In genomic region chr1:37306461-37306860, GRCh38 we compare ENCODE assay signal across 17 cellular contexts.
A peak's percentile ranks its signal among the peaks of the same experiment; 100 is the strongest.
DNase-seq lines count a peak whose midpoint lies in the region; ATAC-seq and TF ChIP-seq lines count a peak whose summit lies in the region.
"Had no signal": no experiment of that assay in that cellular context is flagged by ENCODE, and none has a peak within 500 bp of the region (broad histone marks: within the 10 kb centered on the region; RNA-seq: fewer than 3 reads in every experiment).

No MANE protein-coding gene starts in this region.

- TF ChIP-seq CTCF in MCF 10A (IDR thresholded peaks at IDR 0.05; ENCODE audit: unreplicated experiment) = no peak
- TF ChIP-seq CTCF in mammary epithelial cell (conservative IDR thresholded peaks at IDR 0.05 in 1 of 2, IDR thresholded peaks at IDR 0.05 in 1 of 2; ENCODE audit: extremely low read depth in 1 of 2, insufficient read depth in 1 of 2, low read depth in 1 of 2, low read length in 2 of 2) = no peak
- TF ChIP-seq CTCF in fibroblast of mammary gland (conservative IDR thresholded peaks at IDR 0.05; ENCODE audit: control insufficient read depth, insufficient read depth, low read depth, low read length) = no peak
- no peak for TF ChIP-seq CTCF in prostate gland (IDR thresholded peaks at IDR 0.05)
- TF ChIP-seq CTCF in smooth muscle cell (IDR thresholded peaks at IDR 0.05; ENCODE audit: borderline replicate concordance, insufficient read depth, poor library complexity, severe bottlenecking) = no peak

- no peak for TF ChIP-seq POLR2A in prostate gland (IDR thresholded peaks at IDR 0.05)

- 50% methylated on average over 3 of the region's 4 CpGs for WGBS in mammary epithelial cell (ENCODE audit: low coverage, missing lambda C conversion rate)
- WGBS in prostate gland = 73% methylated on average over 4 of the region's 4 CpGs
- 90% methylated on average over 4 of the region's 4 CpGs for WGBS in smooth muscle cell (ENCODE audit: low lambda C conversion rate)

- DNase-seq in MCF 10A (ENCODE audit: unreplicated experiment) (peak; percentile 8), mammary epithelial cell (no peak), NCI-H446 treated with DMSO at 0.1 percent for 48 hours (lab: John Stamatoyannopoulos, UW) (peak; percentile 25), fibroblast of mammary gland (ENCODE audit: low read depth) (peak; percentile 1), prostate gland (ENCODE audit: low spot score) (peak; percentile 7), smooth muscle cell (lab: John Stamatoyannopoulos, UW; ENCODE audit: unreplicated experiment) (no peak)
- no peak for DNase-seq in activated T-cell treated with anti-CD3 and anti-CD28 coated beads, Interleukin-2, amount 50 U/mL, for 4 hours
- no peak for DNase-seq in activated CD8-positive, alpha-beta T cell treated with anti-CD3 and anti-CD28 coated beads, Interleukin-2, amount 10 ng/mL, durations not matched to agents 7 days and 5 days
- DNase-seq: DMS153, H9, NCI-H1436 treated with DMSO at 0.1 percent for 48 hours, NCI-H226, NCI-H526 treated with DMSO at 0.1 percent for 48 hours, OCI-M1, SJCRH30 had no signal

- H3K36me3 ChIP-seq in mammary epithelial cell (ENCODE audit: insufficient read depth, low read length) (no peaks in the 10 kb centered on the region), prostate gland (no peaks in the 10 kb centered on the region), smooth muscle cell (ENCODE audit: low read depth) (no peaks in the 10 kb centered on the region)
- H3K36me3 ChIP-seq: SJCRH30 had no signal

- no peak overlapping the region for H3K27ac Mint-ChIP-seq in MCF 10A (ENCODE audit: low read depth, unreplicated experiment)
- H3K27ac Mint-ChIP-seq in activated CD8-positive, alpha-beta T cell treated with anti-CD3 and anti-CD28 coated beads, Interleukin-2, amount 10 ng/mL, durations not matched to agents 7 days and 5 days = no peak overlapping the region

- no peaks in the 10 kb centered on the region for H3K27me3 ChIP-seq in mammary epithelial cell (ENCODE audit: insufficient read depth, low read length)
- H3K27me3 ChIP-seq in prostate gland (replicated peaks; ENCODE audit: insufficient read depth) = peaks cover 6% of the 10 kb centered on the region
- peaks cover 15% of the 10 kb centered on the region for H3K27me3 ChIP-seq in smooth muscle cell (ENCODE audit: low read depth)

- H3K4me2 ChIP-seq in mammary epithelial cell (ENCODE audit: insufficient read depth, low read depth, low read length) (no peak overlapping the region), smooth muscle cell (no peak overlapping the region)
- H3K4me2 ChIP-seq: A549 had no signal

- H3K9ac ChIP-seq in mammary epithelial cell (ENCODE audit: insufficient read depth, low read length) = no peak overlapping the region
- no peak overlapping the region for H3K9ac ChIP-seq in smooth muscle cell (ENCODE audit: low read depth)

- no peak overlapping the region for H3K4me3 Mint-ChIP-seq in MCF 10A (ENCODE audit: unreplicated experiment)
- H3K4me3 Mint-ChIP-seq in activated T-cell treated with anti-CD3 and anti-CD28 coated beads, Interleukin-2, amount 50 U/mL, for 4 hours = no peak overlapping the region
- no peak overlapping the region for H3K4me3 Mint-ChIP-seq in activated CD8-positive, alpha-beta T cell treated with anti-CD3 and anti-CD28 coated beads, Interleukin-2, amount 10 ng/mL, durations not matched to agents 7 days and 5 days
- H3K4me3 Mint-ChIP-seq: H9 had no signal

- H2AFZ ChIP-seq in mammary epithelial cell (ENCODE audit: low read depth, low read length) (no peak overlapping the region), smooth muscle cell (ENCODE audit: low read depth) (no peak overlapping the region)

- H4K20me1 ChIP-seq in mammary epithelial cell (ENCODE audit: insufficient read depth, low read length) (no peaks in the 10 kb centered on the region), smooth muscle cell (ENCODE audit: low read depth) (no peaks in the 10 kb centered on the region)

- H3K4me1 ChIP-seq in mammary epithelial cell (ENCODE audit: insufficient read depth, low read length) (no peaks in the 10 kb centered on the region), prostate gland (replicated peaks) (no peaks in the 10 kb centered on the region), smooth muscle cell (ENCODE audit: low read depth) (no peaks in the 10 kb centered on the region)
- H3K4me1 ChIP-seq: A549, SJCRH30 had no signal

- BruUV-seq in MCF 10A (replicated peaks; lab: Mats Ljungman, UMichigan) (no TSS peak), mammary epithelial cell (replicated peaks; lab: Mats Ljungman, UMichigan) (no TSS peak)

- H3K9me3 ChIP-seq in mammary epithelial cell (replicated peaks; ENCODE audit: insufficient read depth, low read length) (no peaks in the 10 kb centered on the region), prostate gland (no peaks in the 10 kb centered on the region), smooth muscle cell (replicated peaks; ENCODE audit: low read depth) (no peaks in the 10 kb centered on the region)
- H3K9me3 ChIP-seq: A549, SJCRH30 had no signal

- dilution Hi-C loops in mammary epithelial cell (cut with HindIII; ENCODE audit: low sequenced_read_pairs) = no loop called here

- peaks cover 26% of the 10 kb centered on the region for H3K27me3 Mint-ChIP-seq in MCF 10A (ENCODE audit: insufficient read depth, unreplicated experiment)
- peaks cover 22% of the 10 kb centered on the region for H3K27me3 Mint-ChIP-seq in activated T-cell treated with anti-CD3 and anti-CD28 coated beads, Interleukin-2, amount 50 U/mL, for 4 hours (ENCODE audit: low read depth)
- H3K27me3 Mint-ChIP-seq in activated CD8-positive, alpha-beta T cell treated with anti-CD3 and anti-CD28 coated beads, Interleukin-2, amount 10 ng/mL, durations not matched to agents 7 days and 5 days (ENCODE audit: low read depth) = peaks cover 8% of the 10 kb centered on the region

- H3K79me2 ChIP-seq in mammary epithelial cell (ENCODE audit: insufficient read depth, low read length) (no peaks in the 10 kb centered on the region), smooth muscle cell (ENCODE audit: low read depth) (no peaks in the 10 kb centered on the region)

- no peaks in the 10 kb centered on the region for H3F3A ChIP-seq in smooth muscle cell (ENCODE audit: low read depth)

- in situ Hi-C loops in mammary epithelial cell (cut with MboI; ENCODE audit: low sequenced_read_pairs in 2 of 2) = no loop called here

- H3K4me3 ChIP-seq in mammary epithelial cell (replicated peaks in 1 of 3; ENCODE audit: insufficient read depth in 1 of 3, low read depth in 2 of 3, low read length in 3 of 3) (no peak overlapping the region), fibroblast of mammary gland (ENCODE audit: control insufficient read depth, low read depth, low read length) (no peak overlapping the region), prostate gland (no peak overlapping the region), smooth muscle cell (no peak overlapping the region)
- H3K4me3 ChIP-seq: A549, SJCRH30 had no signal

- POLR2A ChIA-PET in MCF 10A (lab: Yijun Ruan, JAX) = no interaction called here
- POLR2A ChIA-PET in activated CD8-positive, alpha-beta T cell treated with anti-CD3 and anti-CD28 coated beads, Interleukin-2, amount 10 ng/mL, durations not matched to agents 7 days and 5 days (lab: Charles Lee) = no interaction called here

- H3K9me3 Mint-ChIP-seq in MCF 10A (ENCODE audit: unreplicated experiment) = no peaks in the 10 kb centered on the region
- H3K9me3 Mint-ChIP-seq in activated T-cell treated with anti-CD3 and anti-CD28 coated beads, Interleukin-2, amount 50 U/mL, for 4 hours = no peaks in the 10 kb centered on the region
- no peaks in the 10 kb centered on the region for H3K9me3 Mint-ChIP-seq in activated CD8-positive, alpha-beta T cell treated with anti-CD3 and anti-CD28 coated beads, Interleukin-2, amount 10 ng/mL, durations not matched to agents 7 days and 5 days (ENCODE audit: insufficient read depth)
- H3K9me3 Mint-ChIP-seq: H9 had no signal

- H3K4me1 Mint-ChIP-seq in MCF 10A (ENCODE audit: insufficient read depth, unreplicated experiment) = no peaks in the 10 kb centered on the region
- no peaks in the 10 kb centered on the region for H3K4me1 Mint-ChIP-seq in activated T-cell treated with anti-CD3 and anti-CD28 coated beads, Interleukin-2, amount 50 U/mL, for 4 hours (ENCODE audit: low read depth)
- no peaks in the 10 kb centered on the region for H3K4me1 Mint-ChIP-seq in activated CD8-positive, alpha-beta T cell treated with anti-CD3 and anti-CD28 coated beads, Interleukin-2, amount 10 ng/mL, durations not matched to agents 7 days and 5 days (ENCODE audit: low read depth)

- H3K36me3 Mint-ChIP-seq in MCF 10A (ENCODE audit: insufficient read depth, unreplicated experiment) = no peaks in the 10 kb centered on the region
- H3K36me3 Mint-ChIP-seq in activated T-cell treated with anti-CD3 and anti-CD28 coated beads, Interleukin-2, amount 50 U/mL, for 4 hours (ENCODE audit: insufficient read depth) = no peaks in the 10 kb centered on the region
- H3K36me3 Mint-ChIP-seq in activated CD8-positive, alpha-beta T cell treated with anti-CD3 and anti-CD28 coated beads, Interleukin-2, amount 10 ng/mL, durations not matched to agents 7 days and 5 days (ENCODE audit: low read depth) = no peaks in the 10 kb centered on the region

- no peak for ATAC-seq in activated T-cell treated with anti-CD3 and anti-CD28 coated beads, Interleukin-2, amount 50 U/mL, for 4 hours
- ATAC-seq in activated CD8-positive, alpha-beta T cell treated with anti-CD3 and anti-CD28 coated beads, Interleukin-2, amount 10 ng/mL, durations not matched to agents 7 days and 5 days = no peak
- ATAC-seq: A549 had no signal

- H3K27ac ChIP-seq in mammary epithelial cell (ENCODE audit: insufficient read depth, low read depth, low read length) = no peak overlapping the region
- H3K27ac ChIP-seq in prostate gland = no peak overlapping the region
- H3K27ac ChIP-seq in smooth muscle cell (ENCODE audit: low read depth) = no peak overlapping the region
- H3K27ac ChIP-seq: A549, C4-2B, SJCRH30 had no signal

- CTCF ChIA-PET in MCF 10A (lab: Yijun Ruan, JAX) (interaction anchor here (0.5 to 1.8 kb wide), 3 partner anchors 16 to 1504 kb away, joined by 3 to 6 read pairs (median 4); no protein-coding TSS in a partner anchor), mammary epithelial cell (lab: Charles Lee; ENCODE audit: low non-redundant PET) (no interaction called here)
- CTCF ChIA-PET in activated CD8-positive, alpha-beta T cell treated with anti-CD3 and anti-CD28 coated beads, Interleukin-2, amount 10 ng/mL, durations not matched to agents 7 days and 5 days (lab: Charles Lee) = no interaction called here

- intact Hi-C loops in MCF 10A (cut with micrococcal nuclease) = no loop called here
- intact Hi-C loops in mammary epithelial cell (cut with micrococcal nuclease) = loop anchor here (10.0 kb wide), 1 partner anchor 132 kb away; no protein-coding TSS in a partner anchor
- intact Hi-C loops in prostate gland (cut with DNase I) = no loop called here

Comparison
In these comparisons a context has a peak if more than half of its experiments do, and no peak if none do; other contexts are left out.
1. DNase-seq: peak in MCF 10A (single experiment), NCI-H446 treated with DMSO at 0.1 percent for 48 hours (single experiment), fibroblast of mammary gland (single experiment) and prostate gland (single experiment); none in mammary epithelial cell (single experiment), activated T-cell treated with anti-CD3 and anti-CD28 coated beads, Interleukin-2, amount 50 U/mL, for 4 hours (single experiment), smooth muscle cell (single experiment) and activated CD8-positive, alpha-beta T cell treated with anti-CD3 and anti-CD28 coated beads, Interleukin-2, amount 10 ng/mL, durations not matched to agents 7 days and 5 days (single experiment).